Comparison of ENCODE assay signal across 1 cellular context in genomic region chrX:118345401-118346257, GRCh38.
TF ChIP-seq lines count a peak whose summit lies in the region.

Gene WDR44, plus strand, starts transcription at chrX:118346106. Its CDS starts 398 bp downstream, at chrX:118346504.

TF ChIP-seq in HepG2, 621 proteins besides CTCF, POLR2A, EP300 and RAD21 (continued from another document and continues in another):
- TF ChIP-seq AFF4 (CRISPR knock-in tag; IDR thresholded peaks at IDR 0.05) = no peak
- TF ChIP-seq ZNF282 (IDR thresholded peaks at IDR 0.05; ENCODE audit: partially characterized antibody) = no peak
- peak; percentile 76; the same call in 1 of the 2 replicates for TF ChIP-seq ARID4A (CRISPR knock-in tag; IDR thresholded peaks at IDR 0.05; ENCODE audit: borderline replicate concordance)
- no peak for TF ChIP-seq GLI4 (CRISPR knock-in tag; IDR thresholded peaks at IDR 0.05; ENCODE audit: borderline replicate concordance)
- no peak for TF ChIP-seq ZFP36L2 (CRISPR knock-in tag; IDR thresholded peaks at IDR 0.05)
- TF ChIP-seq THAP7 (CRISPR knock-in tag; IDR thresholded peaks at IDR 0.05) = no peak
- TF ChIP-seq PLRG1 (conservative IDR thresholded peaks at IDR 0.05) = no peak
- TF ChIP-seq PATZ1 (CRISPR knock-in tag; IDR thresholded peaks at IDR 0.05) = no peak; the same call in 1 of the 2 replicates
- no peak for TF ChIP-seq ZNF431 (CRISPR knock-in tag; IDR thresholded peaks at IDR 0.05; ENCODE audit: borderline replicate concordance, low read depth)
- no peak for TF ChIP-seq MAFG (CRISPR knock-in tag; IDR thresholded peaks at IDR 0.05)
- TF ChIP-seq ZNF841 (CRISPR knock-in tag; IDR thresholded peaks at IDR 0.05; ENCODE audit: borderline replicate concordance) = no peak
- TF ChIP-seq SMYD3 (CRISPR knock-in tag; IDR thresholded peaks at IDR 0.05) = no peak
- TF ChIP-seq ZKSCAN5 (CRISPR knock-in tag; IDR thresholded peaks at IDR 0.05) = no peak
- no peak for TF ChIP-seq KLF11 (CRISPR knock-in tag; IDR thresholded peaks at IDR 0.05)
- no peak for TF ChIP-seq ZHX2 (IDR thresholded peaks at IDR 0.05; ENCODE audit: low read depth)
- no peak for TF ChIP-seq ZHX2 (CRISPR knock-in tag; IDR thresholded peaks at IDR 0.05; ENCODE audit: borderline replicate concordance)
- TF ChIP-seq KLF9 (CRISPR knock-in tag; IDR thresholded peaks at IDR 0.05; ENCODE audit: low read depth) = no peak
- peak; percentile 1 for TF ChIP-seq ASH2L (IDR thresholded peaks at IDR 0.05; ENCODE audit: insufficient read length, low read depth, low read length)
- no peak for TF ChIP-seq BRF2 (CRISPR knock-in tag; IDR thresholded peaks at IDR 0.05)
- TF ChIP-seq ZBTB40 (IDR thresholded peaks at IDR 0.05) = no peak
- TF ChIP-seq ZBTB40 (CRISPR knock-in tag; IDR thresholded peaks at IDR 0.05) = no peak; the same call in 1 of the 2 replicates
